8 cellular contexts compared by ENCODE assay signal in the genomic region with DNA sequence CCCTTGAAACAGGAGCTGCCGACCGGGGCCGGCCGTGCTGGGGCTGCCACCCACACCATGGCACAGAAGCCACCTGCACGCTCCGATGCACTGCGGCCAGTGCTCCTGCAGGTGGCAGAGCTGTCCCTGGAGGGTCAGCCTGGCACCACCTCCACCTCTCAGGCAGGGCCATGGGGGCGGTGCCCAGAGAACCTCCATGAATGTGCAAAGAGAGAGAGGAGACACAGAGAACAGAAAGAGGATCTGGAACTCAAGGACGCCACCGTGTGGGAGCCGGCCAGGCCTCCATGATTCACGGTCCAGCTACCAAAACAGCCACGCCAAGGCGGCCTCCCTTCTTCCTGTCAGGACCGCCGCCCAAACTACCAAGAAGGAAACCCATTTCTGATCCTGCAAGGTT.
DNase-seq lines count a peak whose midpoint lies in the region; ATAC-seq and TF ChIP-seq lines count a peak whose summit lies in the region.
"Not testable (repeated sequence)": the region's sequence is repeated elsewhere in the genome, so short reads cannot be mapped to it uniquely, and the experiment has no call there.

No MANE protein-coding gene starts in this region.

- not testable (repeated sequence) for H3K36me3 ChIP-seq in BJ (ENCODE audit: control insufficient read depth, insufficient read depth, low read length); MM.1S (replicated peaks; ENCODE audit: insufficient read depth, low read length); heart left ventricle

- intact Hi-C loops in heart left ventricle (cut with DNase I); posterior cingulate gyrus (cut with DNase I): not testable (repeated sequence)

- not testable (repeated sequence) for H4K20me1 ChIP-seq in MM.1S (ENCODE audit: insufficient read depth, low read length)

- H3K27ac Mint-ChIP-seq in activated CD8-positive, alpha-beta T cell treated with anti-CD3 and anti-CD28 coated beads, Interleukin-2, amount 10 ng/mL, durations not matched to agents 7 days and 5 days, result not testable (repeated sequence)

- ATAC-seq in GM19463 (IDR thresholded peaks at IDR 0.05; ENCODE audit: unreplicated experiment) (peak; percentile 25), heart left ventricle (peak; percentile 50 to 66 (median 62))
- peak; percentile 35 for ATAC-seq in activated CD8-positive, alpha-beta T cell treated with anti-CD3 and anti-CD28 coated beads, Interleukin-2, amount 10 ng/mL, durations not matched to agents 7 days and 5 days

- CTCF ChIA-PET in BJ (lab: Yijun Ruan, JAX); activated CD8-positive, alpha-beta T cell treated with anti-CD3 and anti-CD28 coated beads, Interleukin-2, amount 10 ng/mL, durations not matched to agents 7 days and 5 days (lab: Charles Lee): not testable (repeated sequence)

- not testable (repeated sequence) for H3K27me3 ChIP-seq in BJ (ENCODE audit: control insufficient read depth, insufficient read depth, low read length); MM.1S (replicated peaks; ENCODE audit: insufficient read depth, low read length); heart left ventricle

- H3K27ac ChIP-seq in MM.1S (ENCODE audit: low read length), result not testable (repeated sequence)
- H3K27ac ChIP-seq in heart left ventricle, result peak overlapping the region in 4 of 12 donors; percentile 38 to 53 (median 44)

- H3K4me3 ChIP-seq in BJ (ENCODE audit: low read depth, low read length); MM.1S (ENCODE audit: low read length); astrocyte of the spinal cord (ENCODE audit: low read depth, low read length); heart left ventricle: not testable (repeated sequence)

- 0 out of 2 replicates have a peak, but pooled peaks have one; percentile 15 for TF ChIP-seq CTCF in BJ (IDR thresholded peaks at IDR 0.05; ENCODE audit: insufficient read depth, low read depth, low read length)
- TF ChIP-seq CTCF in MM.1S (IDR thresholded peaks at IDR 0.05; ENCODE audit: low read length), result peak; percentile 32
- peak; percentile 34 for TF ChIP-seq CTCF in astrocyte of the spinal cord (IDR thresholded peaks at IDR 0.05; ENCODE audit: low read depth, low read length)
- TF ChIP-seq CTCF in heart left ventricle (IDR thresholded peaks at IDR 0.05), result peak; percentile 25 to 59 (median 42)

- not testable (repeated sequence) for TF ChIP-seq POLR2A in heart left ventricle (IDR thresholded peaks at IDR 0.05)

- in situ Hi-C loops in astrocyte of the spinal cord (cut with HindIII; ENCODE audit: low sequenced_read_pairs), result not testable (repeated sequence)

- not testable (repeated sequence) for H3K4me3 Mint-ChIP-seq in activated CD8-positive, alpha-beta T cell treated with anti-CD3 and anti-CD28 coated beads, Interleukin-2, amount 10 ng/mL, durations not matched to agents 7 days and 5 days

- not testable (repeated sequence) for H3F3A ChIP-seq in MM.1S (ENCODE audit: insufficient read depth, low read length)

- WGBS in heart left ventricle, 4 donors, result 2 to 13% (median 9%) methylated on average over 8 to 13 of the region's 16 CpGs; no CpG with 5 or more reads in 1 of the 4 donors

- H3K4me1 Mint-ChIP-seq in activated CD8-positive, alpha-beta T cell treated with anti-CD3 and anti-CD28 coated beads, Interleukin-2, amount 10 ng/mL, durations not matched to agents 7 days and 5 days (ENCODE audit: low read depth), result not testable (repeated sequence)

- not testable (repeated sequence) for H3K9me3 ChIP-seq in MM.1S (replicated peaks; ENCODE audit: insufficient read depth, low read length); heart left ventricle

- not testable (repeated sequence) for H3K36me3 Mint-ChIP-seq in activated CD8-positive, alpha-beta T cell treated with anti-CD3 and anti-CD28 coated beads, Interleukin-2, amount 10 ng/mL, durations not matched to agents 7 days and 5 days (ENCODE audit: low read depth)

- H3K4me2 ChIP-seq in MM.1S (ENCODE audit: low read depth, low read length), result not testable (repeated sequence)

- DNase-seq in BJ (ENCODE audit: low read depth); MM.1S; astrocyte of the spinal cord (ENCODE audit: low read depth, low spot score): not testable (repeated sequence)
- peak; percentile 83 for DNase-seq in activated CD8-positive, alpha-beta T cell treated with anti-CD3 and anti-CD28 coated beads, Interleukin-2, amount 10 ng/mL, durations not matched to agents 7 days and 5 days
- DNase-seq in heart left ventricle, result peak; percentile 82 to 90 (median 88)
- DNase-seq in posterior cingulate gyrus, result peak; percentile 62 to 96 (median 77)
- peak; percentile 49 for DNase-seq in stimulated activated CD8-positive, alpha-beta memory T cell treated with anti-CD3 and anti-CD28 coated beads, Interleukin-4, amount 100 ng/mL, for 24 hours (ENCODE audit: low read depth)

- not testable (repeated sequence) for H3K9me3 Mint-ChIP-seq in activated CD8-positive, alpha-beta T cell treated with anti-CD3 and anti-CD28 coated beads, Interleukin-2, amount 10 ng/mL, durations not matched to agents 7 days and 5 days (ENCODE audit: insufficient read depth)

- not testable (repeated sequence) for H3K4me1 ChIP-seq in MM.1S (ENCODE audit: low read length); heart left ventricle

- H3K9me2 ChIP-seq in MM.1S (replicated peaks; ENCODE audit: insufficient read depth, low read length), result not testable (repeated sequence)

- not testable (repeated sequence) for H3K27me3 Mint-ChIP-seq in activated CD8-positive, alpha-beta T cell treated with anti-CD3 and anti-CD28 coated beads, Interleukin-2, amount 10 ng/mL, durations not matched to agents 7 days and 5 days (ENCODE audit: low read depth)

- POLR2A ChIA-PET in BJ (lab: Charles Lee); activated CD8-positive, alpha-beta T cell treated with anti-CD3 and anti-CD28 coated beads, Interleukin-2, amount 10 ng/mL, durations not matched to agents 7 days and 5 days (lab: Charles Lee): not testable (repeated sequence)

- H3K9ac ChIP-seq in MM.1S (ENCODE audit: low read length), result not testable (repeated sequence)

- H2AFZ ChIP-seq in MM.1S (ENCODE audit: low read length), result not testable (repeated sequence)

- not testable (repeated sequence) for H3K79me2 ChIP-seq in MM.1S (ENCODE audit: low read length)
